23 cellular contexts compared by ENCODE assay signal in genomic region chr16:74561626-74562025, GRCh38. TPM values are rescaled to one million over a fixed set of nuclear protein-coding genes. Genes with fewer than 3 reads are reported as not detected.
DNase-seq lines count a peak whose midpoint lies in the region; ATAC-seq and TF ChIP-seq lines count a peak whose summit lies in the region.
"Had no signal": no experiment of that assay in that cellular context is flagged by ENCODE, and none has a peak within 500 bp of the region (broad histone marks: within the 10 kb centered on the region; RNA-seq: fewer than 3 reads in every experiment).

No MANE protein-coding gene starts in this region.

- WGBS in mesendoderm (ENCODE audit: extremely low coverage, insufficient coverage, low lambda C conversion rate): no CpG with 5 or more reads among the region's 2 CpGs

- BruUV-seq in A673 (replicated peaks; lab: Mats Ljungman, UMichigan) (no TSS peak), HCT116 (replicated peaks; lab: Mats Ljungman, UMichigan) (no TSS peak)

- H3K9ac ChIP-seq in HCT116 (ENCODE audit: low read length): no peak overlapping the region
- H3K9ac ChIP-seq in mesendoderm (ENCODE audit: low read length): no peak overlapping the region

- H3K27me3 ChIP-seq in A673 (replicated peaks; ENCODE audit: insufficient read depth, low read depth, low read length, poor library complexity) (no peaks in the 10 kb centered on the region), HCT116 (ENCODE audit: insufficient read depth, low read length) (no peaks in the 10 kb centered on the region), mesendoderm (ENCODE audit: insufficient read depth, low read length, poor library complexity) (no peaks in the 10 kb centered on the region)
- H3K27me3 ChIP-seq in effector memory CD4-positive, alpha-beta T cell (replicated peaks; ENCODE audit: control insufficient read depth, insufficient read depth, low read length, poor library complexity, severe bottlenecking): no peaks in the 10 kb centered on the region

- RAD21 ChIA-PET in HCT116 (lab: Charles Lee; ENCODE audit: low non-redundant PET in 1 of 2, low total read pairs in 2 of 2, uncharacterized antibody in 2 of 2, unreplicated experiment in 2 of 2): no interaction called here

- ATAC-seq in HCT116 (no peak), HG02763 (IDR thresholded peaks at IDR 0.05; ENCODE audit: unreplicated experiment) (no peak)
- ATAC-seq: GM12878 had no signal

- H2BK5ac ChIP-seq in mesendoderm (ENCODE audit: low read length): no peak overlapping the region

- TF ChIP-seq POLR2A in HCT116 (IDR thresholded peaks at IDR 0.05; ENCODE audit: borderline replicate concordance, extremely low read depth, insufficient read depth, insufficient read length): no peak

- TF ChIP-seq RAD21 in HCT116 (IDR thresholded peaks at IDR 0.05; ENCODE audit: low read depth): no peak

- no peaks in the 10 kb centered on the region for H3K27me3 Mint-ChIP-seq in activated T-cell treated with anti-CD3 and anti-CD28 coated beads, Interleukin-2, amount 50 U/mL, for 24 hours
- H3K27me3 Mint-ChIP-seq in activated naive CD4-positive, alpha-beta T cell treated with anti-CD3 and anti-CD28 coated beads, Interleukin-2, amount 10 ng/mL, durations not matched to agents 7 days and 5 days: no peaks in the 10 kb centered on the region

- H3K27ac ChIP-seq in A673 (ENCODE audit: low read depth, low read length, poor library complexity, severe bottlenecking): peak overlapping the region; percentile 85
- no peak overlapping the region for H3K27ac ChIP-seq in HCT116 (ENCODE audit: low read depth, low read length)
- peak overlapping the region; percentile 29 for H3K27ac ChIP-seq in effector memory CD4-positive, alpha-beta T cell (ENCODE audit: insufficient read depth, low read length, poor library complexity, severe bottlenecking)
- H3K27ac ChIP-seq in mesendoderm (ENCODE audit: low read depth, low read length): no peak overlapping the region
- H3K27ac ChIP-seq: C4-2B had no signal

- H3K4me3 ChIP-seq in A673 (ENCODE audit: low read depth, low read length, poor library complexity, severe bottlenecking): peak overlapping the region; percentile 36
- H3K4me3 ChIP-seq in HCT116 (replicated peaks in 1 of 2; ENCODE audit: low read depth in 1 of 2, low read length in 2 of 2): no peak overlapping the region
- H3K4me3 ChIP-seq in effector memory CD4-positive, alpha-beta T cell (ENCODE audit: insufficient read depth, low read depth, low read length, poor library complexity, severe bottlenecking): no peak overlapping the region
- no peak overlapping the region for H3K4me3 ChIP-seq in mesendoderm (ENCODE audit: low read length)
- H3K4me3 ChIP-seq: GM12878 had no signal

- CTCF ChIA-PET in A673 (lab: Charles Lee) (no interaction called here), HCT116 (lab: Charles Lee) (no interaction called here)
- CTCF ChIA-PET in activated naive CD4-positive, alpha-beta T cell treated with anti-CD3 and anti-CD28 coated beads, Interleukin-2, amount 10 ng/mL, durations not matched to agents 7 days and 5 days (lab: Charles Lee): no interaction called here

- H4K20me1 ChIP-seq in HCT116 (ENCODE audit: insufficient read depth): no peaks in the 10 kb centered on the region; the same call in 1 of the 2 replicates

- peaks cover 100% of the 10 kb centered on the region for H3K79me2 ChIP-seq in HCT116 (ENCODE audit: insufficient read depth, low read length)
- peaks cover 21% of the 10 kb centered on the region for H3K79me2 ChIP-seq in mesendoderm (ENCODE audit: control insufficient read depth, insufficient read depth, low read length)

- no peak overlapping the region for H4K5ac ChIP-seq in mesendoderm (ENCODE audit: low read length)

- intact Hi-C loops in A673 (cut with micrococcal nuclease; ENCODE audit: unreplicated experiment) (no loop called here), HCT116 (cut with micrococcal nuclease) (loop anchor here (5.0 kb wide), 1 partner anchor 41 kb away; no protein-coding TSS in a partner anchor)

- no peak overlapping the region for H2AK5ac ChIP-seq in mesendoderm (ENCODE audit: low read length)

- H2AFZ ChIP-seq in HCT116 (ENCODE audit: low read depth, low read length, poor library complexity, severe bottlenecking): no peak overlapping the region

- H3K9me2 ChIP-seq in HCT116 (ENCODE audit: insufficient read depth): no peaks in the 10 kb centered on the region

- no peak overlapping the region for H3K4ac ChIP-seq in mesendoderm (ENCODE audit: low read depth, low read length)

- H3K27ac Mint-ChIP-seq in activated T-cell treated with anti-CD3 and anti-CD28 coated beads, Interleukin-2, amount 50 U/mL, for 24 hours: no peak overlapping the region
- H3K27ac Mint-ChIP-seq in activated naive CD4-positive, alpha-beta T cell treated with anti-CD3 and anti-CD28 coated beads, Interleukin-2, amount 10 ng/mL, durations not matched to agents 7 days and 5 days: no peak overlapping the region

- H3K9me3 Mint-ChIP-seq in activated T-cell treated with anti-CD3 and anti-CD28 coated beads, Interleukin-2, amount 50 U/mL, for 24 hours: no peaks in the 10 kb centered on the region
- H3K9me3 Mint-ChIP-seq in activated naive CD4-positive, alpha-beta T cell treated with anti-CD3 and anti-CD28 coated beads, Interleukin-2, amount 10 ng/mL, durations not matched to agents 7 days and 5 days: no peaks in the 10 kb centered on the region

- no peak overlapping the region for H3K23ac ChIP-seq in mesendoderm (ENCODE audit: low read length)

- H2BK15ac ChIP-seq in mesendoderm (replicated peaks; ENCODE audit: low read depth): no peak overlapping the region

- H3K4me1 Mint-ChIP-seq in activated T-cell treated with anti-CD3 and anti-CD28 coated beads, Interleukin-2, amount 50 U/mL, for 24 hours (ENCODE audit: low read depth): peaks cover 86% of the 10 kb centered on the region
- H3K4me1 Mint-ChIP-seq in activated naive CD4-positive, alpha-beta T cell treated with anti-CD3 and anti-CD28 coated beads, Interleukin-2, amount 10 ng/mL, durations not matched to agents 7 days and 5 days: peaks cover 33% of the 10 kb centered on the region

- peaks cover 96% of the 10 kb centered on the region for H3K4me1 ChIP-seq in A673 (ENCODE audit: insufficient read depth, low read length, poor library complexity, severe bottlenecking)
- peaks cover 84 to 91% of the 10 kb centered on the region in 2 experiments for H3K4me1 ChIP-seq in HCT116 (ENCODE audit: control insufficient read depth in 1 of 2, insufficient read depth in 2 of 2, low read length in 2 of 2)
- peaks cover 20% of the 10 kb centered on the region for H3K4me1 ChIP-seq in effector memory CD4-positive, alpha-beta T cell (ENCODE audit: control insufficient read depth, insufficient read depth, low read length, poor library complexity, severe bottlenecking)
- no peaks in the 10 kb centered on the region for H3K4me1 ChIP-seq in mesendoderm (ENCODE audit: control insufficient read depth, low read depth, low read length)
- H3K4me1 ChIP-seq: Caco-2 had no signal

- H3K79me1 ChIP-seq in mesendoderm (ENCODE audit: low read length): peaks cover 18% of the 10 kb centered on the region

- no peak overlapping the region for H3K18ac ChIP-seq in mesendoderm (ENCODE audit: low read length)

- H3K4me2 ChIP-seq in HCT116 (ENCODE audit: low read length) (peak overlapping the region; percentile 27), mesendoderm (ENCODE audit: low read length) (no peak overlapping the region)

- peaks cover 18% of the 10 kb centered on the region for H3K36me3 Mint-ChIP-seq in activated T-cell treated with anti-CD3 and anti-CD28 coated beads, Interleukin-2, amount 50 U/mL, for 24 hours (ENCODE audit: low read depth)
- peaks cover 20% of the 10 kb centered on the region for H3K36me3 Mint-ChIP-seq in activated naive CD4-positive, alpha-beta T cell treated with anti-CD3 and anti-CD28 coated beads, Interleukin-2, amount 10 ng/mL, durations not matched to agents 7 days and 5 days

- H2BK120ac ChIP-seq in mesendoderm (ENCODE audit: low read depth, low read length): no peak overlapping the region

- H3K9me3 ChIP-seq in A673 (ENCODE audit: low read depth, low read length, poor library complexity, severe bottlenecking) (no peaks in the 10 kb centered on the region), HCT116 (ENCODE audit: control insufficient read depth in 1 of 2, insufficient read depth in 1 of 2, low read depth in 1 of 2, low read length in 2 of 2) (no peaks in the 10 kb centered on the region)
- no peaks in the 10 kb centered on the region for H3K9me3 ChIP-seq in effector memory CD4-positive, alpha-beta T cell (ENCODE audit: control insufficient read depth, low read length)
- H3K9me3 ChIP-seq: Caco-2 had no signal

- H3K36me3 ChIP-seq in A673 (ENCODE audit: insufficient read depth, low read length, poor library complexity, severe bottlenecking): peaks cover 36% of the 10 kb centered on the region
- 0 out of 4 replicates have a peak, but pooled peaks cover 0 to 2% of the 10 kb centered on the region in 2 experiments for H3K36me3 ChIP-seq in HCT116 (ENCODE audit: control insufficient read depth in 1 of 2, insufficient read depth in 2 of 2, low read length in 2 of 2)
- H3K36me3 ChIP-seq in effector memory CD4-positive, alpha-beta T cell (ENCODE audit: control insufficient read depth, insufficient read depth, low read length): no peaks in the 10 kb centered on the region
- H3K36me3 ChIP-seq in mesendoderm (ENCODE audit: control insufficient read depth, insufficient read depth, low read length): no peaks in the 10 kb centered on the region

- POLR2A ChIA-PET in A673 (lab: Charles Lee; ENCODE audit: low non-redundant PET) (no interaction called here), HCT116 (lab: Charles Lee) (interaction anchor here (1.4 to 1.7 kb wide), 2 partner anchors 16 to 44 kb away, joined by 4 to 7 read pairs; no protein-coding TSS in a partner anchor)

- TF ChIP-seq CTCF in A673 (conservative IDR thresholded peaks at IDR 0.05; ENCODE audit: low read depth, low read length) (no peak), HCT116 (IDR thresholded peaks at IDR 0.05 in 2 of 3, conservative IDR thresholded peaks at IDR 0.05 in 1 of 3; ENCODE audit: borderline replicate concordance in 1 of 3, insufficient read depth in 1 of 3, low read depth in 2 of 3, low read length in 2 of 3) (no peak)

- no peak overlapping the region for H3K4me3 Mint-ChIP-seq in activated T-cell treated with anti-CD3 and anti-CD28 coated beads, Interleukin-2, amount 50 U/mL, for 24 hours
- H3K4me3 Mint-ChIP-seq in activated naive CD4-positive, alpha-beta T cell treated with anti-CD3 and anti-CD28 coated beads, Interleukin-2, amount 10 ng/mL, durations not matched to agents 7 days and 5 days: no peak overlapping the region

- H3K56ac ChIP-seq in mesendoderm (ENCODE audit: low read length): no peak overlapping the region

- peak overlapping the region; percentile 39 for H4K8ac ChIP-seq in mesendoderm (ENCODE audit: low read depth, low read length)

- DNase-seq in A673 (ENCODE audit: low spot score): no peak
- DNase-seq in HCT116 (ENCODE audit: low read depth, low spot score): no peak
- no peak for DNase-seq in effector memory CD4-positive, alpha-beta T cell
- DNase-seq in mesendoderm: no peak
- DNase-seq in activated T-cell treated with anti-CD3 and anti-CD28 coated beads, Interleukin-2, amount 50 U/mL, for 24 hours: no peak
- no peak for DNase-seq in NOMO-1 treated with DMSO at 0.1 percent for 48 hours (lab: John Stamatoyannopoulos, UW; ENCODE audit: unreplicated experiment)
- DNase-seq in activated naive CD4-positive, alpha-beta T cell treated with anti-CD3 and anti-CD28 coated beads, Interleukin-2, amount 10 ng/mL, durations not matched to agents 7 days and 5 days: no peak
- DNase-seq: AML-193, Caco-2, DMS53, EL, GOT3, KG1, NCI-H1436, NCI-H1930, NCI-H226, NCI-H524, NCI-H82, RPMI8226, SHP77 treated with DMSO at 0.1 percent for 48 hours had no signal

RNA-seq across cellular contexts. Expression of gene GLG1, which starts 45.3 kb away (rescaled TPM):
- total RNA-seq in A673 (2021) (487 and 587 TPM in 2 replicates), HCT116 (2021; ENCODE audit: unreplicated experiment) (237 TPM)
- 152 and 162 TPM in 2 replicates for polyA plus RNA-seq in HCT116 (2012)
- polyA plus RNA-seq in mesendoderm (2013, experiment 1 of 2): 42.2 TPM
- 42.7 TPM for polyA plus RNA-seq in mesendoderm (2013, experiment 2 of 2)

Comparison
In these comparisons a context has a peak if more than half of its experiments do, and no peak if none do; other contexts are left out.
1. H3K27ac ChIP-seq: peak in A673 (single experiment) and effector memory CD4-positive, alpha-beta T cell (single experiment); none in HCT116 (single experiment) and mesendoderm (single experiment).